21 cellular contexts compared by ENCODE assay signal in genomic region chrX:47798861-47799260, GRCh38. TPM values are rescaled to one million over a fixed set of nuclear protein-coding genes. Genes with fewer than 3 reads are reported as not detected.
DNase-seq lines count a peak whose midpoint lies in the region; ATAC-seq and TF ChIP-seq lines count a peak whose summit lies in the region.
"Had no signal": no experiment of that assay in that cellular context is flagged by ENCODE, and none has a peak within 500 bp of the region (broad histone marks: within the 10 kb centered on the region; RNA-seq: fewer than 3 reads in every experiment).

No MANE protein-coding gene starts in this region.

- H3K27ac ChIP-seq in mammary epithelial cell (ENCODE audit: insufficient read depth, low read depth, low read length) = no peak overlapping the region
- H3K27ac ChIP-seq in left ventricle myocardium inferior (replicated peaks) = peak overlapping the region; percentile 85
- peak overlapping the region in 6 of 12 donors; percentile 11 to 77 (median 66) for H3K27ac ChIP-seq in heart left ventricle
- H3K27ac ChIP-seq: A549 had no signal

- H3K36me3 Mint-ChIP-seq in MCF 10A (ENCODE audit: insufficient read depth, unreplicated experiment) = no peaks in the 10 kb centered on the region
- H3K36me3 Mint-ChIP-seq: CD4-positive, alpha-beta memory T cell had no signal

- no peak overlapping the region for H3K4me2 ChIP-seq in mammary epithelial cell (ENCODE audit: insufficient read depth, low read depth, low read length)
- H3K4me2 ChIP-seq: A549, GM23338 had no signal

- TF ChIP-seq CTCF in mammary epithelial cell (conservative IDR thresholded peaks at IDR 0.05 in 1 of 2, IDR thresholded peaks at IDR 0.05 in 1 of 2; ENCODE audit: extremely low read depth in 1 of 2, insufficient read depth in 1 of 2, low read depth in 1 of 2, low read length in 2 of 2) (no peak), MCF 10A (IDR thresholded peaks at IDR 0.05; ENCODE audit: unreplicated experiment) (no peak), left ventricle myocardium inferior (IDR thresholded peaks at IDR 0.05; ENCODE audit: borderline replicate concordance) (no peak), heart left ventricle (IDR thresholded peaks at IDR 0.05) (no peak), epithelial cell of esophagus (IDR thresholded peaks at IDR 0.05; ENCODE audit: insufficient read depth, low read depth, low read length, missing control alignments) (no peak)

- no peaks in the 10 kb centered on the region for H3K27me3 ChIP-seq in mammary epithelial cell (ENCODE audit: insufficient read depth, low read length)
- H3K27me3 ChIP-seq in left ventricle myocardium inferior (ENCODE audit: low read depth) = no peaks in the 10 kb centered on the region
- peaks cover 0 to 19% (median 0%) of the 10 kb centered on the region in 9 donors for H3K27me3 ChIP-seq in heart left ventricle

- no peaks in the 10 kb centered on the region for H4K20me1 ChIP-seq in mammary epithelial cell (ENCODE audit: insufficient read depth, low read length)

- 60% methylated on average over 2 of the region's 2 CpGs for WGBS in mammary epithelial cell (ENCODE audit: low coverage, missing lambda C conversion rate)
- WGBS in heart left ventricle, 4 donors = 49 to 71% (median 60%) methylated on average over 2 of the region's 2 CpGs

- no peaks in the 10 kb centered on the region for H3K79me2 ChIP-seq in mammary epithelial cell (ENCODE audit: insufficient read depth, low read length)

- no peak for TF ChIP-seq POLR2A in heart left ventricle (IDR thresholded peaks at IDR 0.05)

- H3K9me3 ChIP-seq in mammary epithelial cell (replicated peaks; ENCODE audit: insufficient read depth, low read length) (no peaks in the 10 kb centered on the region), left ventricle myocardium inferior (replicated peaks) (no peaks in the 10 kb centered on the region), heart left ventricle (no peaks in the 10 kb centered on the region)
- H3K9me3 ChIP-seq: A549 had no signal

- intact Hi-C loops in mammary epithelial cell (cut with micrococcal nuclease) = no loop called here
- intact Hi-C loops in MCF 10A (cut with micrococcal nuclease) = no loop called here
- intact Hi-C loops in left ventricle myocardium inferior (cut with micrococcal nuclease) = no loop called here
- intact Hi-C loops in heart left ventricle (cut with DNase I) = loop anchor here in 1 of 10 donors (2.0 kb wide), 1 partner anchor 20 kb away; no protein-coding TSS in a partner anchor
- intact Hi-C loops in head of caudate nucleus (cut with DNase I) = no loop called here

- no peaks in the 10 kb centered on the region for H3K27me3 Mint-ChIP-seq in MCF 10A (ENCODE audit: insufficient read depth, unreplicated experiment)
- H3K27me3 Mint-ChIP-seq: CD4-positive, alpha-beta memory T cell had no signal

- peak overlapping the region; percentile 7 for H2AFZ ChIP-seq in mammary epithelial cell (ENCODE audit: low read depth, low read length)
- H2AFZ ChIP-seq: GM23338 had no signal

- POLR2A ChIA-PET in MCF 10A (lab: Yijun Ruan, JAX) = no interaction called here

- no peak overlapping the region for H3K4me3 Mint-ChIP-seq in MCF 10A (ENCODE audit: unreplicated experiment)
- H3K4me3 Mint-ChIP-seq: CD4-positive, alpha-beta memory T cell; GM23338; H9 had no signal

- no peaks in the 10 kb centered on the region for H3K4me1 Mint-ChIP-seq in MCF 10A (ENCODE audit: insufficient read depth, unreplicated experiment)
- H3K4me1 Mint-ChIP-seq: CD4-positive, alpha-beta memory T cell had no signal

- no peak for ATAC-seq in heart left ventricle
- ATAC-seq: A549, GM23338, HCT116 had no signal

- H3K27ac Mint-ChIP-seq in MCF 10A (ENCODE audit: low read depth, unreplicated experiment) = no peak overlapping the region
- H3K27ac Mint-ChIP-seq: CD4-positive, alpha-beta memory T cell; GM23338; H9 had no signal

- H3K9ac ChIP-seq in mammary epithelial cell (ENCODE audit: insufficient read depth, low read length) = no peak overlapping the region

- CTCF ChIA-PET in mammary epithelial cell (lab: Charles Lee; ENCODE audit: low non-redundant PET) = no interaction called here
- CTCF ChIA-PET in MCF 10A (lab: Yijun Ruan, JAX) = interaction anchor here (0.6 kb wide), 1 partner anchor 28 kb away, joined by 3 read pairs; no protein-coding TSS in a partner anchor

- no peaks in the 10 kb centered on the region for H3K9me3 Mint-ChIP-seq in MCF 10A (ENCODE audit: unreplicated experiment)
- H3K9me3 Mint-ChIP-seq: CD4-positive, alpha-beta memory T cell; GM23338 had no signal

- in situ Hi-C loops in mammary epithelial cell (cut with MboI; ENCODE audit: low sequenced_read_pairs in 2 of 2) = no loop called here

- DNase-seq in mammary epithelial cell (peak; percentile 26), MCF 10A (ENCODE audit: unreplicated experiment) (no peak), left ventricle myocardium inferior (no peak), heart left ventricle (no peak), epithelial cell of esophagus (ENCODE audit: low read depth) (peak; percentile 27), amygdala (lab: John Stamatoyannopoulos, UW) (no peak), head of caudate nucleus (no peak)
- DNase-seq: 8988T; ACHN; AML-193; C1 segment of cervical spinal cord; Calu3; CD4-positive, alpha-beta memory T cell; COR-L47; DMS53; DMS79 treated with DMSO at 0.1 percent for 48 hours; GF-D8; H9 had no signal

- peaks cover 4% of the 10 kb centered on the region for H3K4me1 ChIP-seq in mammary epithelial cell (ENCODE audit: insufficient read depth, low read length)
- no peaks in the 10 kb centered on the region for H3K4me1 ChIP-seq in left ventricle myocardium inferior
- H3K4me1 ChIP-seq in heart left ventricle = peaks cover 0 to 13% (median 0%) of the 10 kb centered on the region in 12 donors
- H3K4me1 ChIP-seq: A549 had no signal

- dilution Hi-C loops in mammary epithelial cell (cut with HindIII; ENCODE audit: low sequenced_read_pairs) = no loop called here

- H3K36me3 ChIP-seq in mammary epithelial cell (ENCODE audit: insufficient read depth, low read length) (no peaks in the 10 kb centered on the region), left ventricle myocardium inferior (no peaks in the 10 kb centered on the region), heart left ventricle (no peaks in the 10 kb centered on the region)

- no TSS peak for BruUV-seq in mammary epithelial cell (replicated peaks; lab: Mats Ljungman, UMichigan)
- BruUV-seq in MCF 10A (replicated peaks; lab: Mats Ljungman, UMichigan) = no TSS peak

- no peak overlapping the region for H3K4me3 ChIP-seq in mammary epithelial cell (replicated peaks in 1 of 3; ENCODE audit: insufficient read depth in 1 of 3, low read depth in 2 of 3, low read length in 3 of 3)
- H3K4me3 ChIP-seq in left ventricle myocardium inferior = no peak overlapping the region
- no peak overlapping the region for H3K4me3 ChIP-seq in heart left ventricle
- no peak overlapping the region for H3K4me3 ChIP-seq in epithelial cell of esophagus (ENCODE audit: low read length)
- H3K4me3 ChIP-seq: A549, GM23338 had no signal

RNA-seq across cellular contexts. Expression of gene ZNF81, which starts 37.8 kb away (rescaled TPM):
- total RNA-seq in mammary epithelial cell (1 to 10 TPM; 6.1 to 7.8 TPM), MCF 10A (2022) (7.5 and 7.8 TPM in 2 replicates), left ventricle myocardium inferior (5.8 TPM), heart left ventricle (1 to 10 TPM; 2.9 to 8.9 (median 6.9) TPM)
- polyA plus RNA-seq in mammary epithelial cell (2.3 TPM), heart left ventricle (1 to 10 TPM; 2.5 to 3.5 TPM)
- polyA minus RNA-seq in mammary epithelial cell = 4.9 TPM

Comparison
In these comparisons a context has a peak if more than half of its experiments do, and no peak if none do; other contexts are left out.
1. DNase-seq: peak in mammary epithelial cell (single experiment) and epithelial cell of esophagus (single experiment); none in MCF 10A (single experiment), left ventricle myocardium inferior (single experiment), heart left ventricle (0 of 5), amygdala (0 of 56) and head of caudate nucleus (0 of 42).